ENCODE assay signal across 8 cellular contexts in genomic region chr5:113488645-113489184, GRCh38.
A peak's percentile ranks its signal among the peaks of the same experiment; 100 is the strongest.
DNase-seq lines count a peak whose midpoint lies in the region; ATAC-seq and TF ChIP-seq lines count a peak whose summit lies in the region.

No MANE protein-coding gene starts in this region.

- H3K4me3 ChIP-seq in choroid plexus epithelial cell (ENCODE audit: low read depth, low read length): peak overlapping the region; percentile 79
- peak overlapping the region; percentile 63 to 72 for H3K4me3 ChIP-seq in mucosa of rectum (ENCODE audit: low read length in 2 of 2)

- peaks cover 27 to 31% of the 10 kb centered on the region in 2 donors for H3K27me3 ChIP-seq in mucosa of rectum (ENCODE audit: control insufficient read depth in 2 of 2, insufficient read depth in 2 of 2, low read length in 2 of 2)

- H3K27ac ChIP-seq in mucosa of rectum (ENCODE audit: low read depth in 2 of 2, low read length in 2 of 2): no peak overlapping the region

- TF ChIP-seq CTCF in choroid plexus epithelial cell (conservative IDR thresholded peaks at IDR 0.05; ENCODE audit: low read depth, low read length) (no peak), GM20000 (IDR thresholded peaks at IDR 0.05; ENCODE audit: extremely low read depth, missing control alignments) (no peak)

- H3K9me3 ChIP-seq in mucosa of rectum (ENCODE audit: control insufficient read depth in 2 of 2, low read length in 2 of 2): peaks cover 5 to 7% of the 10 kb centered on the region in 2 donors

- H3K36me3 ChIP-seq in mucosa of rectum (ENCODE audit: control insufficient read depth in 2 of 2, insufficient read depth in 2 of 2, low read length in 2 of 2): no peaks in the 10 kb centered on the region

- peak overlapping the region in 1 of 2 donors; percentile 3 for H3K9ac ChIP-seq in mucosa of rectum (ENCODE audit: low read depth in 1 of 2, low read length in 2 of 2)

- H3K4me1 ChIP-seq in mucosa of rectum (ENCODE audit: control insufficient read depth in 2 of 2, insufficient read depth in 2 of 2, low read length in 2 of 2): peaks cover 5 to 9% of the 10 kb centered on the region in 2 donors

- DNase-seq in AG08396 (ENCODE audit: low spot score) (peak; percentile 10), choroid plexus epithelial cell (ENCODE audit: low read depth) (peak; percentile 23), GM20000 (ENCODE audit: low spot score) (no peak), NCI-H1048 (lab: John Stamatoyannopoulos, UW) (no peak), NCI-H82 treated with DMSO at 0.1 percent for 48 hours (lab: John Stamatoyannopoulos, UW; ENCODE audit: unreplicated experiment) (no peak), NCI-H345 treated with DMSO at 0.1 percent for 48 hours (lab: John Stamatoyannopoulos, UW; ENCODE audit: unreplicated experiment) (no peak)

- ATAC-seq in HG03432 (IDR thresholded peaks at IDR 0.05; ENCODE audit: unreplicated experiment): peak; percentile 15

Comparison
In these comparisons a context has a peak if more than half of its experiments do, and no peak if none do; other contexts are left out.
1. DNase-seq: peak in AG08396 (single experiment) and choroid plexus epithelial cell (single experiment); none in GM20000 (single experiment), NCI-H1048 (single experiment), NCI-H82 treated with DMSO at 0.1 percent for 48 hours (single experiment) and NCI-H345 treated with DMSO at 0.1 percent for 48 hours (single experiment).